8 cellular contexts compared by ENCODE assay signal in the genomic region with DNA sequence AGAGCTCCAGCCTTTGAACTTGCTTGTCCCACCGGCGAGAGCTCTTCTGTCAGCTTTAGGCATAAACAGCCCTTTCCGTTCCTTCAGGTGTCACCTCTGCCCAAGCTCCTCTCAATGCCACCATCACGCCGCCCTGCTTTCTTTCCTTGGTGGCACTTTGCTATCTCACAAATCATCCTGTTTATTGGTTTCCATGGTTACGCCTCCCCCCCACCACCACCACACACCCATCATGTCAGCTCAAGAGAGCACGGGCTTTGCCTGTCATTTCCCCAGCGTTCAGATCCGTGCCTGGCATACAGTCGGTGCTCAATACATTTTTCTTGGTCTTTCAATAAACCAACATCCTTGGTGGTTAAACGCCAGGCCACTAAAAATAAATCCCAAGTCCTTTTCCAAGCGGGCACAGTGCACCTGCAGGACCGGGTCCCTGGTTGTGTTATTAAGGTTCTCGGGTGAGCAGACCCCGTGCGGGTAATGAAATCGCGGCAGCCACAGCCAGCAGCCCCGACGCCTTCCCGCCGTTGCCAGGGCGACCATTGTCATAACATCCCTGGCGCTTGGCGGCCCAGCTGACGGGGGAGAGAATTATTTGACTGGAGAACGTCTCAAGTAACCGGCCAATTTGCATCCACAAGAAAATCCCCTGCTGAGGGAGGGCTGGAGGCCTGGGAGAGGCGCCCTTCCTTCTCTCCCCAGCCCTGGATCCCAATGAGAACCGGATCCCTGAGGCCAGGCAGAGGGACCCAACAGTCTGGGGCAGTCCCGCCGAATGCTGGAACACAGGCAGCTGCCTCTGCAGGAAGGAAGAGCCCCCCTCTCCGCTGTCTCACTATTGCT.
DNase-seq lines count a peak whose midpoint lies in the region; ATAC-seq and TF ChIP-seq lines count a peak whose summit lies in the region.

No MANE protein-coding gene starts in this region.

- H4K8ac ChIP-seq in mesenchymal stem cell (ENCODE audit: low read length): no peak overlapping the region

- H3K4ac ChIP-seq in mesenchymal stem cell (ENCODE audit: low read depth in 1 of 2, low read length in 2 of 2): no peak overlapping the region

- H2BK15ac ChIP-seq in mesenchymal stem cell (ENCODE audit: low read depth, poor library complexity, severe bottlenecking): no peak overlapping the region

- no peak overlapping the region for H3K23ac ChIP-seq in mesenchymal stem cell (ENCODE audit: low read length in 2 of 2)

- no peak overlapping the region for H2BK120ac ChIP-seq in mesenchymal stem cell (ENCODE audit: low read depth, low read length)

- H3K4me3 ChIP-seq in mesenchymal stem cell (ENCODE audit: insufficient read depth in 1 of 2, low read depth in 1 of 2, low read length in 2 of 2): no peak overlapping the region

- no peak overlapping the region for H3K4me2 ChIP-seq in mesenchymal stem cell (ENCODE audit: low read length, poor library complexity, severe bottlenecking)

- peak overlapping the region; percentile 70 for H3K9ac ChIP-seq in mesenchymal stem cell (ENCODE audit: low read length)

- H3K18ac ChIP-seq in mesenchymal stem cell (ENCODE audit: low read depth in 1 of 2, low read length in 2 of 2): no peak overlapping the region

- no peak overlapping the region for H2AFZ ChIP-seq in mesenchymal stem cell (ENCODE audit: low read depth, low read length)

- H3K36me3 ChIP-seq in mesenchymal stem cell (ENCODE audit: control insufficient read depth in 1 of 2, insufficient read depth in 2 of 2, low read depth in 1 of 2, low read length in 2 of 2): no peaks in the 10 kb centered on the region

- peaks cover 7% of the 10 kb centered on the region for H3K4me1 ChIP-seq in mesenchymal stem cell (ENCODE audit: control insufficient read depth, insufficient read depth, low read depth, low read length)

- H3K14ac ChIP-seq in mesenchymal stem cell (ENCODE audit: low read length in 2 of 2): no peak overlapping the region

- H2BK12ac ChIP-seq in mesenchymal stem cell (ENCODE audit: low read length in 2 of 2): no peak overlapping the region

- ATAC-seq in HG02970 (IDR thresholded peaks at IDR 0.05; ENCODE audit: low FRiP score, unreplicated experiment): no peak

- no peak overlapping the region for H4K91ac ChIP-seq in mesenchymal stem cell (ENCODE audit: low read length)

- no peaks in the 10 kb centered on the region for H3K79me1 ChIP-seq in mesenchymal stem cell (replicated peaks; ENCODE audit: low read length, poor library complexity, severe bottlenecking)

- no peak overlapping the region for H2AK5ac ChIP-seq in mesenchymal stem cell (ENCODE audit: low read length, severe bottlenecking)

- H2BK5ac ChIP-seq in mesenchymal stem cell (ENCODE audit: low read depth, low read length, poor library complexity, severe bottlenecking): no peak overlapping the region

- H3K27me3 ChIP-seq in mesenchymal stem cell (ENCODE audit: control insufficient read depth in 1 of 2, insufficient read depth in 1 of 2, low read length in 2 of 2): peaks cover 9 to 20% of the 10 kb centered on the region in 2 experiments

- WGBS in mesenchymal stem cell: 21% methylated on average over 30 of the region's 33 CpGs

- CTCF ChIA-PET in HEK293T (lab: Yijun Ruan, JAX): interaction anchor here (0.5 to 1.8 kb wide), 5 partner anchors 14 to 500 kb away, joined by 3 to 8 read pairs (median 5); partner anchors contain the start of gene SUDS3

- H3K27ac ChIP-seq in mesenchymal stem cell (ENCODE audit: low read length, poor library complexity, severe bottlenecking): no peak overlapping the region

- no peaks in the 10 kb centered on the region for H3K9me3 ChIP-seq in mesenchymal stem cell (ENCODE audit: control insufficient read depth, low read length)

- POLR2A ChIA-PET in HEK293T (lab: Yijun Ruan, JAX): no interaction called here

- peak; percentile 75 for DNase-seq in HEK293T (ENCODE audit: extremely low spot score)
- DNase-seq in NCI-H524 treated with DMSO at 0.1 percent for 48 hours (lab: John Stamatoyannopoulos, UW): peak; percentile 49
- peak in 37 of 56 donors; percentile 6 to 70 (median 33) for DNase-seq in amygdala (lab: John Stamatoyannopoulos, UW)
- DNase-seq in mesenchymal stem cell: peak; percentile 77
- no peak for DNase-seq in MV-4-11 (lab: John Stamatoyannopoulos, UW)
- no peak for DNase-seq in ureter (ENCODE audit: low spot score)
- DNase-seq in DMS114 treated with DMSO at 0.1 percent for 48 hours (lab: John Stamatoyannopoulos, UW; ENCODE audit: unreplicated experiment): no peak

TF ChIP-seq in HEK293T, 16 proteins besides CTCF, POLR2A, EP300 and RAD21:
- TF ChIP-seq, protein P1, sequence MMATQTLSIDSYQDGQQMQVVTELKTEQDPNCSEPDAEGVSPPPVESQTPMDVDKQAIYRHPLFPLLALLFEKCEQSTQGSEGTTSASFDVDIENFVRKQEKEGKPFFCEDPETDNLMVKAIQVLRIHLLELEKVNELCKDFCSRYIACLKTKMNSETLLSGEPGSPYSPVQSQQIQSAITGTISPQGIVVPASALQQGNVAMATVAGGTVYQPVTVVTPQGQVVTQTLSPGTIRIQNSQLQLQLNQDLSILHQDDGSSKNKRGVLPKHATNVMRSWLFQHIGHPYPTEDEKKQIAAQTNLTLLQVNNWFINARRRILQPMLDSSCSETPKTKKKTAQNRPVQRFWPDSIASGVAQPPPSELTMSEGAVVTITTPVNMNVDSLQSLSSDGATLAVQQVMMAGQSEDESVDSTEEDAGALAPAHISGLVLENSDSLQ (IDR thresholded peaks at IDR 0.05): peak; percentile 10; the same call in 1 of the 2 replicates
- TF ChIP-seq ELF4 (IDR thresholded peaks at IDR 0.05) (no peak), SP1 (IDR thresholded peaks at IDR 0.05) (no peak), BHLHE40 (IDR thresholded peaks at IDR 0.05; ENCODE audit: borderline replicate concordance) (no peak), LEF1 (IDR thresholded peaks at IDR 0.05; ENCODE audit: borderline replicate concordance) (no peak), L3MBTL2 (conservative IDR thresholded peaks at IDR 0.05) (no peak)

Comparison
In these comparisons a context has a peak if more than half of its experiments do, and no peak if none do; other contexts are left out.
1. DNase-seq: peak in HEK293T (single experiment), NCI-H524 treated with DMSO at 0.1 percent for 48 hours (single experiment), amygdala (37 of 56) and mesenchymal stem cell (single experiment); none in MV-4-11 (single experiment), ureter (single experiment) and DMS114 treated with DMSO at 0.1 percent for 48 hours (single experiment).